Comparison of ENCODE assay signal across 16 cellular contexts in the genomic region with DNA sequence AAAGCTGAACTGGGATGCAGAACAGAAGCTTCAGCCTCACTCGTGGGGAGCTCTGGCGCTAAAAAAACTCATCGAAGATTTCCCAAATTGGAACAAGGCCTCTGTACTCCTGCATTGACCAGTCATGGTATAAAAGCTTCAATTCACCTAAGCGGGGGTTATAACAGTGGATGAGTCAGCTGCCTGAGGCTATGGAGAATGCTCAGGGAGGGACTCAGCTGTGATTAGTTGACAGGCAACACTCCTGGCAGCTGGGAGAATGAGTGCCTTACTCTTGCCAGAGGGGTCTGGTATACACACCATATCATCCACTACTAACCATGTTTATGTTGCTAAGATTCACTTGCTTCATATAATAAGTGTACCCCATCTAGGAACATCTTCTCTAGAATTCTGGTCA.
A peak's percentile ranks its signal among the peaks of the same experiment; 100 is the strongest.
DNase-seq lines count a peak whose midpoint lies in the region; ATAC-seq and TF ChIP-seq lines count a peak whose summit lies in the region.
"Had no signal": no experiment of that assay in that cellular context is flagged by ENCODE, and none has a peak within 500 bp of the region (broad histone marks: within the 10 kb centered on the region; RNA-seq: fewer than 3 reads in every experiment).

No MANE protein-coding gene starts in this region.

- H3K9me3 ChIP-seq in SK-N-SH (no peaks in the 10 kb centered on the region), PC-9 (ENCODE audit: insufficient read depth, low read depth) (0 out of 2 replicates have a peak, but pooled peaks cover under 1% of the 10 kb centered on the region), left lung (peaks cover 0 to 5% of the 10 kb centered on the region in 2 donors)
- H3K9me3 ChIP-seq: upper lobe of right lung had no signal

- H2AFZ ChIP-seq in SK-N-SH (ENCODE audit: low read depth) (no peak overlapping the region), PC-9 (no peak overlapping the region)

- no peaks in the 10 kb centered on the region for H3F3A ChIP-seq in SK-N-SH (replicated peaks; ENCODE audit: insufficient read depth)
- no peaks in the 10 kb centered on the region for H3F3A ChIP-seq in PC-9 (ENCODE audit: insufficient read depth, low read depth)

- POLR2A ChIA-PET in SK-N-SH (lab: Yijun Ruan, JAX) (no interaction called here), PC-9 (lab: Charles Lee; ENCODE audit: unreplicated experiment) (no interaction called here)

- intact Hi-C loops in PC-9 (cut with micrococcal nuclease; ENCODE audit: unreplicated experiment) (no loop called here), left lung (cut with DNase I) (no loop called here), posterior cingulate gyrus (cut with DNase I) (no loop called here)
- intact Hi-C loops in activated T-helper 1 cell treated with anti-CD3 and anti-CD28 coated beads, Interleukin-12 subunit alpha, Interleukin-12 subunit beta, Interleukin-2, Interleukin-4 antibody, amounts not matched to agents 30 ng/mL and 10 ng/mL and 1 ng/mL, durations not matched to agents 14 hours and 24 hours and 36 hours (cut with micrococcal nuclease), result no loop called here

- H3K79me2 ChIP-seq in SK-N-SH (ENCODE audit: insufficient read depth) (no peaks in the 10 kb centered on the region), PC-9 (ENCODE audit: low read depth) (no peaks in the 10 kb centered on the region)

- 14% methylated on average over 4 of the region's 4 CpGs for WGBS in SK-N-SH (ENCODE audit: low lambda C conversion rate)

- TF ChIP-seq CTCF in SK-N-SH (IDR thresholded peaks at IDR 0.05) (no peak), PC-9 (conservative IDR thresholded peaks at IDR 0.05) (no peak), fibroblast of villous mesenchyme (IDR thresholded peaks at IDR 0.05; ENCODE audit: insufficient read depth, low read depth, low read length) (no peak), left lung (IDR thresholded peaks at IDR 0.05) (no peak)

- no peak for ATAC-seq in SK-N-SH treated with all-trans-retinoic acid at 6 μM for 48 hours
- ATAC-seq in left lung, result no peak
- ATAC-seq: activated T-helper 17 cell treated with anti-CD3 and anti-CD28 coated beads, Interleukin-2, amount 50 U/mL, for 72 hours; T-helper 17 cell; upper lobe of right lung had no signal

- H3K4me1 Mint-ChIP-seq in activated T-helper 1 cell treated with anti-CD3 and anti-CD28 coated beads, Interleukin-12 subunit alpha, Interleukin-12 subunit beta, Interleukin-2, Interleukin-4 antibody, amounts not matched to agents 30 ng/mL and 10 ng/mL and 1 ng/mL, durations not matched to agents 14 hours and 24 hours and 36 hours (ENCODE audit: low read depth), result no peaks in the 10 kb centered on the region
- H3K4me1 Mint-ChIP-seq: activated T-helper 17 cell treated with anti-CD3 and anti-CD28 coated beads, Interleukin-2, amount 50 U/mL, for 72 hours; T-helper 17 cell had no signal

- H3K27me3 ChIP-seq in SK-N-SH (ENCODE audit: insufficient read depth), result no peaks in the 10 kb centered on the region; the same call in 1 of the 2 replicates
- no peaks in the 10 kb centered on the region for H3K27me3 ChIP-seq in PC-9 (ENCODE audit: insufficient read depth, low read depth)
- H3K27me3 ChIP-seq in left lung, result peaks cover 0 to 14% of the 10 kb centered on the region in 2 donors
- H3K27me3 ChIP-seq: upper lobe of right lung had no signal

- H3K9me2 ChIP-seq in SK-N-SH (no peaks in the 10 kb centered on the region), PC-9 (ENCODE audit: insufficient read depth) (no peaks in the 10 kb centered on the region)

- TF ChIP-seq RAD21 in SK-N-SH (IDR thresholded peaks at IDR 0.05; ENCODE audit: low read length), result no peak

- H3K27me3 Mint-ChIP-seq in activated T-helper 1 cell treated with anti-CD3 and anti-CD28 coated beads, Interleukin-12 subunit alpha, Interleukin-12 subunit beta, Interleukin-2, Interleukin-4 antibody, amounts not matched to agents 30 ng/mL and 10 ng/mL and 1 ng/mL, durations not matched to agents 14 hours and 24 hours and 36 hours (ENCODE audit: insufficient read depth), result no peaks in the 10 kb centered on the region
- H3K27me3 Mint-ChIP-seq: activated T-helper 17 cell treated with anti-CD3 and anti-CD28 coated beads, Interleukin-2, amount 50 U/mL, for 72 hours; T-helper 17 cell had no signal

- H3K4me1 ChIP-seq in SK-N-SH (ENCODE audit: control insufficient read depth in 1 of 2, insufficient read depth in 2 of 2, low read depth in 1 of 2, low read length in 1 of 2) (no peaks in the 10 kb centered on the region), PC-9 (replicated peaks; ENCODE audit: insufficient read depth) (no peaks in the 10 kb centered on the region), left lung (no peaks in the 10 kb centered on the region)
- H3K4me1 ChIP-seq: upper lobe of right lung had no signal

- H3K27ac ChIP-seq in SK-N-SH (ENCODE audit: low read depth in 2 of 2, low read length in 1 of 2) (no peak overlapping the region), PC-9 (no peak overlapping the region), left lung (no peak overlapping the region)
- H3K27ac ChIP-seq: upper lobe of right lung had no signal

- H3K27ac Mint-ChIP-seq in activated T-helper 1 cell treated with anti-CD3 and anti-CD28 coated beads, Interleukin-12 subunit alpha, Interleukin-12 subunit beta, Interleukin-2, Interleukin-4 antibody, amounts not matched to agents 30 ng/mL and 10 ng/mL and 1 ng/mL, durations not matched to agents 14 hours and 24 hours and 36 hours, result no peak overlapping the region
- H3K27ac Mint-ChIP-seq: activated T-helper 17 cell treated with anti-CD3 and anti-CD28 coated beads, Interleukin-2, amount 50 U/mL, for 72 hours; T-helper 17 cell had no signal

- H3K36me3 ChIP-seq in SK-N-SH (replicated peaks in 1 of 2; ENCODE audit: control insufficient read depth in 1 of 2, insufficient read depth in 2 of 2, low read length in 1 of 2) (no peaks in the 10 kb centered on the region), PC-9 (ENCODE audit: low read depth) (no peaks in the 10 kb centered on the region), left lung (no peaks in the 10 kb centered on the region)
- H3K36me3 ChIP-seq: upper lobe of right lung had no signal

- no peak overlapping the region for H3K4me3 Mint-ChIP-seq in activated T-helper 1 cell treated with anti-CD3 and anti-CD28 coated beads, Interleukin-12 subunit alpha, Interleukin-12 subunit beta, Interleukin-2, Interleukin-4 antibody, amounts not matched to agents 30 ng/mL and 10 ng/mL and 1 ng/mL, durations not matched to agents 14 hours and 24 hours and 36 hours
- H3K4me3 Mint-ChIP-seq: activated T-helper 17 cell treated with anti-CD3 and anti-CD28 coated beads, Interleukin-2, amount 50 U/mL, for 72 hours; T-helper 17 cell had no signal

- H4K20me1 ChIP-seq in SK-N-SH (ENCODE audit: insufficient read depth) (no peaks in the 10 kb centered on the region), PC-9 (ENCODE audit: insufficient read depth) (no peaks in the 10 kb centered on the region; the same call in 1 of the 2 replicates)

- CTCF ChIA-PET in SK-N-SH (lab: Yijun Ruan, JAX) (no interaction called here), PC-9 (lab: Charles Lee) (no interaction called here)

- H3K9ac ChIP-seq in SK-N-SH, result no peak overlapping the region

- no peaks in the 10 kb centered on the region for H3K36me3 Mint-ChIP-seq in activated T-helper 1 cell treated with anti-CD3 and anti-CD28 coated beads, Interleukin-12 subunit alpha, Interleukin-12 subunit beta, Interleukin-2, Interleukin-4 antibody, amounts not matched to agents 30 ng/mL and 10 ng/mL and 1 ng/mL, durations not matched to agents 14 hours and 24 hours and 36 hours (ENCODE audit: low read depth)

- no peak for TF ChIP-seq EP300 in SK-N-SH (IDR thresholded peaks at IDR 0.05; ENCODE audit: borderline replicate concordance in 1 of 2, low read depth in 1 of 2, low read length in 1 of 2)

- H3K4me3 ChIP-seq in SK-N-SH (ENCODE audit: low read depth in 2 of 2, low read length in 1 of 2), result no peak overlapping the region
- no peak overlapping the region for H3K4me3 ChIP-seq in PC-9
- no peak overlapping the region for H3K4me3 ChIP-seq in fibroblast of villous mesenchyme (ENCODE audit: low read depth, low read length)
- H3K4me3 ChIP-seq in left lung, result no peak overlapping the region
- H3K4me3 ChIP-seq: upper lobe of right lung had no signal

- BruUV-seq in PC-9 (replicated peaks; lab: Mats Ljungman, UMichigan), result no TSS peak

- DNase-seq in SK-N-SH (peak; percentile 3), PC-9 (peak; percentile 57 to 61), fibroblast of villous mesenchyme (ENCODE audit: low read depth) (peak; percentile 18), left lung (no peak), posterior cingulate gyrus (no peak)
- no peak for DNase-seq in activated T-helper 1 cell treated with anti-CD3 and anti-CD28 coated beads, Interleukin-12 subunit alpha, Interleukin-12 subunit beta, Interleukin-2, Interleukin-4 antibody, amounts not matched to agents 30 ng/mL and 10 ng/mL and 1 ng/mL, durations not matched to agents 14 hours and 24 hours and 36 hours (ENCODE audit: low spot score)
- DNase-seq in activated CD4-positive, CD25-positive, alpha-beta regulatory T cell (lab: John Stamatoyannopoulos, UW), result no peak
- DNase-seq: activated CD4-positive, alpha-beta T cell treated with anti-CD3 and anti-CD28 coated beads, Interleukin-2, amount 50 U/mL, for 48 hours; DMS79 treated with DMSO at 0.1 percent for 48 hours; midbrain; NCI-H187 treated with DMSO at 0.1 percent for 48 hours; stimulated activated CD8-positive, alpha-beta memory T cell treated with anti-CD3 and anti-CD28 coated beads, Interleukin-4, amount 100 ng/mL, for 48 hours; T-helper 17 cell; upper lobe of right lung had no signal

- no peaks in the 10 kb centered on the region for H3K9me3 Mint-ChIP-seq in activated T-helper 1 cell treated with anti-CD3 and anti-CD28 coated beads, Interleukin-12 subunit alpha, Interleukin-12 subunit beta, Interleukin-2, Interleukin-4 antibody, amounts not matched to agents 30 ng/mL and 10 ng/mL and 1 ng/mL, durations not matched to agents 14 hours and 24 hours and 36 hours

- H3K4me2 ChIP-seq in SK-N-SH (no peak overlapping the region), PC-9 (no peak overlapping the region)

TF ChIP-seq in SK-N-SH, 30 proteins besides CTCF, POLR2A, EP300 and RAD21 (continues in another document):
- TF ChIP-seq RXRA (IDR thresholded peaks at IDR 0.05; ENCODE audit: borderline replicate concordance, low read depth), result no peak
- TF ChIP-seq POLR2AphosphoS5 (IDR thresholded peaks at IDR 0.05; ENCODE audit: low read depth, low read length), result no peak

TF ChIP-seq in SK-N-SH treated with all-trans-retinoic acid at 6 μM for 48 hours, 23 proteins besides CTCF, POLR2A, EP300 and RAD21 (continues in another document):
- TF ChIP-seq CSDC2 (CRISPR knock-in tag; IDR thresholded peaks at IDR 0.05), result no peak
- TF ChIP-seq BACH2 (CRISPR knock-in tag; IDR thresholded peaks at IDR 0.05; ENCODE audit: borderline replicate concordance), result no peak
- no peak for TF ChIP-seq ARNTL (CRISPR knock-in tag; IDR thresholded peaks at IDR 0.05; ENCODE audit: borderline replicate concordance, low read depth)
- TF ChIP-seq ZNF8 (CRISPR knock-in tag; IDR thresholded peaks at IDR 0.05), result no peak
- TF ChIP-seq ZNF70 (CRISPR knock-in tag; IDR thresholded peaks at IDR 0.05), result no peak
- TF ChIP-seq TCF4 (CRISPR knock-in tag; IDR thresholded peaks at IDR 0.05; ENCODE audit: borderline replicate concordance), result no peak

Comparison
In these comparisons a context has a peak if more than half of its experiments do, and no peak if none do; other contexts are left out.
1. DNase-seq: peak in SK-N-SH (single experiment), PC-9 (2 of 2) and fibroblast of villous mesenchyme (single experiment); none in activated T-helper 1 cell treated with anti-CD3 and anti-CD28 coated beads, Interleukin-12 subunit alpha, Interleukin-12 subunit beta, Interleukin-2, Interleukin-4 antibody, amounts not matched to agents 30 ng/mL and 10 ng/mL and 1 ng/mL, durations not matched to agents 14 hours and 24 hours and 36 hours (single experiment), activated CD4-positive, CD25-positive, alpha-beta regulatory T cell (0 of 4), left lung (0 of 2) and posterior cingulate gyrus (0 of 10).